In genomic region chr14:25150934-25151790, GRCh38 we compare ENCODE assay signal across 8 cellular contexts.
DNase-seq lines count a peak whose midpoint lies in the region; ATAC-seq and TF ChIP-seq lines count a peak whose summit lies in the region.

No MANE protein-coding gene starts in this region.

- no peaks in the 10 kb centered on the region for H3K27me3 ChIP-seq in psoas muscle (ENCODE audit: insufficient read depth in 3 of 3, low read length in 2 of 3)

- intact Hi-C loops in psoas muscle (cut with DNase I) = loop anchor here in 1 of 2 donors (5.0 kb wide), 2 partner anchors 414 to 439 kb away; no protein-coding TSS in a partner anchor

- H3K4me1 ChIP-seq in psoas muscle = no peaks in the 10 kb centered on the region

- ATAC-seq in psoas muscle (no peak), HG02571 (IDR thresholded peaks at IDR 0.05; ENCODE audit: unreplicated experiment) (no peak)

- 26 to 34% (median 29%) methylated on average over 7 of the region's 7 CpGs for WGBS in psoas muscle, 3 donors

- H3K9me3 ChIP-seq in psoas muscle = no peaks in the 10 kb centered on the region

- no peak overlapping the region for H3K27ac ChIP-seq in psoas muscle

- no peak overlapping the region for H3K4me3 ChIP-seq in GM12875 (ENCODE audit: low read depth, low read length)
- H3K4me3 ChIP-seq in psoas muscle = no peak overlapping the region

- peak; percentile 47; the same call in 1 of the 2 replicates for TF ChIP-seq CTCF in GM12875 (IDR thresholded peaks at IDR 0.05; ENCODE audit: borderline replicate concordance, insufficient read depth, low read depth, low read length)
- peak; percentile 63 for TF ChIP-seq CTCF in psoas muscle (IDR thresholded peaks at IDR 0.05)

- H3K36me3 ChIP-seq in psoas muscle (ENCODE audit: insufficient read depth in 1 of 2, low read depth in 1 of 2) = no peaks in the 10 kb centered on the region

- peak; percentile 10 for DNase-seq in A172 (ENCODE audit: low spot score)
- peak; percentile 46 for DNase-seq in NCI-H1092 (lab: John Stamatoyannopoulos, UW)
- DNase-seq in SK-N-DZ (ENCODE audit: low spot score) = peak; percentile 26
- DNase-seq in fibroblast of peridontal ligament (ENCODE audit: extremely low read depth) = peak; percentile 84
- DNase-seq in psoas muscle = no peak
- no peak for DNase-seq in stimulated activated CD4-positive, alpha-beta T cell treated with anti-CD3 and anti-CD28 coated beads, Interleukin-12 subunit alpha, Interleukin-12 subunit beta, amount 100 ng/mL, for 4 hours

Comparison
In these comparisons a context has a peak if more than half of its experiments do, and no peak if none do; other contexts are left out.
1. DNase-seq: peak in A172 (single experiment), NCI-H1092 (single experiment), SK-N-DZ (single experiment) and fibroblast of peridontal ligament (single experiment); none in psoas muscle (0 of 2) and stimulated activated CD4-positive, alpha-beta T cell treated with anti-CD3 and anti-CD28 coated beads, Interleukin-12 subunit alpha, Interleukin-12 subunit beta, amount 100 ng/mL, for 4 hours (single experiment).